ENCODE assay signal across 29 cellular contexts in the genomic region with DNA sequence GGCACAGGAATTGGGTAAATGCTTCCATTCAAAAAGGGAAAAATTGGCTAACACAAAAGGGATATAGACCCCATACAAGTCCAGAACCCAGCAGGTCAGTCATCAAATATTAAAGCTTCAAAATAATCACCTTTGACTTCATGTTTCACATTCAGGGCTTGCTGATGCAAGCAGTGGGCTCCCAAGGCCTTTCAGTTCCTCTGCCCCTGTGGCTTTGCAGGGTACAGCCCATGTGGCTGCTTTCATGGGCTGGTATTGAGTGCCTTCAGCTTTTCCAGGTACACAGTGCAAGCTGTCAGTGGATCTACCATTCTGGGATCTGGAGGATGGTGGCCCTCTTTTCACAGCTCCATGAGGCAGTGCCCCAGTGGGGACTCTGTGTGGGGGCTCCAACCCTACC.
"Had no signal": no experiment of that assay in that cellular context is flagged by ENCODE, and none has a peak within 500 bp of the region (broad histone marks: within the 10 kb centered on the region; RNA-seq: fewer than 3 reads in every experiment).

No MANE protein-coding gene starts in this region.

- H3K36me3 ChIP-seq: ascending aorta, cardiac muscle cell, WERI-Rb-1 had no signal

- DNase-seq: activated CD4-positive, alpha-beta memory T cell treated with anti-CD3 and anti-CD28 coated beads, Interleukin-2, amount 10 ng/mL, durations not matched to agents 7 days and 5 days; activated CD4-positive, alpha-beta T cell treated with anti-CD3 and anti-CD28 coated beads for 1 hour; activated CD4-positive, alpha-beta T cell treated with anti-CD3 and anti-CD28 coated beads for 36 hours; activated CD4-positive, alpha-beta T cell treated with anti-CD3 and anti-CD28 coated beads for 48 hours; activated CD4-positive, alpha-beta T cell treated with anti-CD3 and anti-CD28 coated beads, Interleukin-2, amount 10 ng/mL, durations not matched to agents 7 days and 5 days; activated CD4-positive, alpha-beta T cell treated with anti-CD3 and anti-CD28 coated beads, Interleukin-2, amount 50 U/mL, for 48 hours; activated CD4-positive, CD25-positive, alpha-beta regulatory T cell; activated CD8-positive, alpha-beta memory T cell treated with anti-CD3 and anti-CD28 coated beads for 24 hours; activated CD8-positive, alpha-beta memory T cell treated with anti-CD3 and anti-CD28 coated beads, Interleukin-2, amount 10 ng/mL, durations not matched to agents 7 days and 5 days; activated CD8-positive, alpha-beta memory T cell treated with anti-CD3 and anti-CD28 coated beads, Interleukin-2, amount 50 U/mL, for 48 hours; activated CD8-positive, alpha-beta T cell treated with anti-CD3 and anti-CD28 coated beads, Interleukin-2, amount 10 ng/mL, durations not matched to agents 7 days and 5 days; activated effector memory CD4-positive, alpha-beta T cell treated with Interleukin-2 at 50 U/mL for 16 hours; activated gamma-delta T cell; activated naive CD4-positive, alpha-beta T cell treated with anti-CD3 and anti-CD28 coated beads, Interleukin-2, amount 10 ng/mL, durations not matched to agents 7 days and 5 days; activated naive CD4-positive, alpha-beta T cell treated with Interleukin-2 at 50 U/mL for 16 hours; activated naive CD8-positive, alpha-beta T cell treated with anti-CD3 and anti-CD28 coated beads, Interleukin-2, amount 10 ng/mL, durations not matched to agents 7 days and 5 days; activated naive CD8-positive, alpha-beta T cell treated with anti-CD3 and anti-CD28 coated beads, Interleukin-2, amount 50 U/mL, for 24 hours; activated T-cell treated with anti-CD3 and anti-CD28 coated beads, Interleukin-2, amount 50 U/mL, for 24 hours; activated T-cell treated with anti-CD3 and anti-CD28 coated beads, Interleukin-2, amount 50 U/mL, for 48 hours; amygdala; anterior cingulate cortex; caudate nucleus; cerebellar nuclear complex; T-helper 2 cell; T-helper 9 cell; WERI-Rb-1 had no signal

- H3K27me3 ChIP-seq: ascending aorta, cardiac muscle cell had no signal

- H3K4me1 ChIP-seq: ascending aorta had no signal

- H3K27ac ChIP-seq: ascending aorta, cardiac muscle cell, WERI-Rb-1 had no signal

- H3K9me3 ChIP-seq: ascending aorta had no signal

- ATAC-seq: activated CD4-positive, alpha-beta T cell treated with anti-CD3 and anti-CD28 coated beads for 36 hours; activated CD4-positive, CD25-positive, alpha-beta regulatory T cell treated with anti-CD3 and anti-CD28 coated beads, Interleukin-2, amount 50 U/mL, for 24 hours; activated CD8-positive, alpha-beta memory T cell treated with anti-CD3 and anti-CD28 coated beads, Interleukin-2, amount 10 ng/mL, durations not matched to agents 7 days and 5 days; activated CD8-positive, alpha-beta T cell treated with anti-CD3 and anti-CD28 coated beads, Interleukin-2, amount 10 ng/mL, durations not matched to agents 7 days and 5 days; activated naive CD8-positive, alpha-beta T cell treated with anti-CD3 and anti-CD28 coated beads, Interleukin-2, amount 50 U/mL, for 24 hours had no signal

- H3K4me3 ChIP-seq: ascending aorta, cardiac muscle cell had no signal
